In genomic region chr6:145814501-145815350, GRCh38 we compare ENCODE assay signal across 8 cellular contexts.
A peak's percentile ranks its signal among the peaks of the same experiment; 100 is the strongest.
DNase-seq lines count a peak whose midpoint lies in the region; ATAC-seq and TF ChIP-seq lines count a peak whose summit lies in the region.

Gene FBXO30, minus strand, starts transcription at chr6:145814795. Its CDS starts 8,390 bp downstream, at chr6:145806405.

- H3K4me3 ChIP-seq in choroid plexus epithelial cell (ENCODE audit: low read depth, low read length) = peak within 1 kb of the TSS; percentile 82

- peak; percentile 97 for DNase-seq in AG20443 (ENCODE audit: low spot score)
- peak; percentile 93 for DNase-seq in NCI-H345 (lab: John Stamatoyannopoulos, UW)
- DNase-seq in activated CD4-positive, alpha-beta T cell treated with anti-CD3 and anti-CD28 coated beads for 24 hours (ENCODE audit: low read depth in 2 of 2) = peak; percentile 70 to 73
- peak; percentile 91 for DNase-seq in choroid plexus epithelial cell (ENCODE audit: low read depth)
- DNase-seq in stimulated activated CD4-positive, alpha-beta T cell treated with anti-CD3 and anti-CD28 coated beads, Interleukin-1b, Interleukin-23, amount 100 ng/mL, for 4 hours (ENCODE audit: low read depth in 2 of 2) = peak; percentile 78 to 82

- ATAC-seq in GM19025 (IDR thresholded peaks at IDR 0.05; ENCODE audit: low read depth, unreplicated experiment) (peak; percentile 79), HG03280 (IDR thresholded peaks at IDR 0.05; ENCODE audit: unreplicated experiment) (peak; percentile 81)

- no peaks in the 10 kb centered on the region for H3K27me3 ChIP-seq in layer of hippocampus (ENCODE audit: control insufficient read depth, insufficient read depth, low read length)

- peak; percentile 38 for TF ChIP-seq CTCF in choroid plexus epithelial cell (conservative IDR thresholded peaks at IDR 0.05; ENCODE audit: low read depth, low read length)

- H3K27ac ChIP-seq in layer of hippocampus (ENCODE audit: low read depth, low read length) = peak within 1 kb of the TSS; percentile 83

Comparison
In these comparisons a context has a peak if more than half of its experiments do, and no peak if none do; other contexts are left out.
1. Peak in every context shown above with its lines: DNase-seq, ATAC-seq, H3K4me3 ChIP-seq and H3K27ac ChIP-seq.